1 cellular context compared by ENCODE assay signal in the genomic region with DNA sequence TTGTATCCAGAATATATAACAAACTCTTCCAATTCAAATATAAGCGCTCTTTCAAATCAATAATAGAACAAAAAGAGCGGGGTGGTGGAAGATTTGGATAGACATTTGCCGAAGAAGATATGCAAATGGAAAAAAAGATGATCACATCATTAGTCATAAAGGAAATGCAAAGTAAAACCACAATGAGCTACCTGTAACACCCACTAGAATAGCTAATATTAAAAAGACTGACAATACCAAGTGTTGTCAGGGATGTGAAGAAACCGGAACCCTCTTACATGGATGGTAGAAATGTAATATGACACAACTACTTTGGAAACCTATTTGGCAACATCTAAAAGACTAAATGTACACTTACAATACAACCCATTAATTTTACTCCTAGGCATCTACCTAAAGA.
A peak's percentile ranks its signal among the peaks of the same experiment; 100 is the strongest.
TF ChIP-seq lines count a peak whose summit lies in the region.

No MANE protein-coding gene starts in this region.

TF ChIP-seq in HEK293, 187 proteins besides CTCF, POLR2A, EP300 and RAD21:
- TF ChIP-seq SCRT2 (tag by site-specific recombination; IDR thresholded peaks at IDR 0.05) (peak; percentile 74), ZNF335 (tag by site-specific recombination; conservative IDR thresholded peaks at IDR 0.05) (no peak), ZNF596 (tag by site-specific recombination; IDR thresholded peaks at IDR 0.05) (no peak), SP7 (tag by site-specific recombination; IDR thresholded peaks at IDR 0.05) (0 out of 2 replicates have a peak, but pooled peaks have one; percentile 23), ZBTB17 (tag by site-specific recombination; IDR thresholded peaks at IDR 0.05) (no peak), ZNF184 (tag by site-specific recombination; IDR thresholded peaks at IDR 0.05) (peak; percentile 85), ZNF747 (tag by site-specific recombination; IDR thresholded peaks at IDR 0.05) (no peak), ZNF23 (tag by site-specific recombination; IDR thresholded peaks at IDR 0.05; ENCODE audit: borderline replicate concordance) (no peak)
- TF ChIP-seq, protein P1, sequence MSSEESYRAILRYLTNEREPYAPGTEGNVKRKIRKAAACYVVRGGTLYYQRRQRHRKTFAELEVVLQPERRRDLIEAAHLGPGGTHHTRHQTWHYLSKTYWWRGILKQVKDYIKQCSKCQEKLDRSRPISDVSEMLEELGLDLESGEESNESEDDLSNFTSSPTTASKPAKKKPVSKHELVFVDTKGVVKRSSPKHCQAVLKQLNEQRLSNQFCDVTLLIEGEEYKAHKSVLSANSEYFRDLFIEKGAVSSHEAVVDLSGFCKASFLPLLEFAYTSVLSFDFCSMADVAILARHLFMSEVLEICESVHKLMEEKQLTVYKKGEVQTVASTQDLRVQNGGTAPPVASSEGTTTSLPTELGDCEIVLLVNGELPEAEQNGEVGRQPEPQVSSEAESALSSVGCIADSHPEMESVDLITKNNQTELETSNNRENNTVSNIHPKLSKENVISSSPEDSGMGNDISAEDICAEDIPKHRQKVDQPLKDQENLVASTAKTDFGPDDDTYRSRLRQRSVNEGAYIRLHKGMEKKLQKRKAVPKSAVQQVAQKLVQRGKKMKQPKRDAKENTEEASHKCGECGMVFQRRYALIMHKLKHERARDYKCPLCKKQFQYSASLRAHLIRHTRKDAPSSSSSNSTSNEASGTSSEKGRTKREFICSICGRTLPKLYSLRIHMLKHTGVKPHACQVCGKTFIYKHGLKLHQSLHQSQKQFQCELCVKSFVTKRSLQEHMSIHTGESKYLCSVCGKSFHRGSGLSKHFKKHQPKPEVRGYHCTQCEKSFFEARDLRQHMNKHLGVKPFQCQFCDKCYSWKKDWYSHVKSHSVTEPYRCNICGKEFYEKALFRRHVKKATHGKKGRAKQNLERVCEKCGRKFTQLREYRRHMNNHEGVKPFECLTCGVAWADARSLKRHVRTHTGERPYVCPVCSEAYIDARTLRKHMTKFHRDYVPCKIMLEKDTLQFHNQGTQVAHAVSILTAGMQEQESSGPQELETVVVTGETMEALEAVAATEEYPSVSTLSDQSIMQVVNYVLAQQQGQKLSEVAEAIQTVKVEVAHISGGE (tag by site-specific recombination; conservative IDR thresholded peaks at IDR 0.05; ENCODE audit: low read depth): no peak
